13 cellular contexts compared by ENCODE assay signal in genomic region chr13:52646967-52647366, GRCh38. TPM values are rescaled to one million over a fixed set of nuclear protein-coding genes. Genes with fewer than 3 reads are reported as not detected.
DNase-seq lines count a peak whose midpoint lies in the region; ATAC-seq and TF ChIP-seq lines count a peak whose summit lies in the region.
"Had no signal": no experiment of that assay in that cellular context is flagged by ENCODE, and none has a peak within 500 bp of the region (broad histone marks: within the 10 kb centered on the region; RNA-seq: fewer than 3 reads in every experiment).

No MANE protein-coding gene starts in this region.

- peaks cover 8% of the 10 kb centered on the region for H3K4me1 ChIP-seq in RWPE2 (ENCODE audit: insufficient read depth, poor library complexity, severe bottlenecking)

- H3K4me3 ChIP-seq in RWPE2 (ENCODE audit: severe bottlenecking) = no peak overlapping the region
- H3K4me3 ChIP-seq: GM23248 had no signal

- peaks cover 6 to 13% of the 10 kb centered on the region in 2 donors for H3K4me1 Mint-ChIP-seq in effector memory CD8-positive, alpha-beta T cell (ENCODE audit: low read depth in 2 of 2)
- H3K4me1 Mint-ChIP-seq in memory B cell = peaks cover 7% of the 10 kb centered on the region
- H3K4me1 Mint-ChIP-seq in Calu3 (ENCODE audit: low read depth, unreplicated experiment) = peaks cover 8% of the 10 kb centered on the region

- H3K27ac ChIP-seq in RWPE2 (ENCODE audit: poor library complexity, severe bottlenecking) = peak overlapping the region; percentile 31
- H3K27ac ChIP-seq: GM23248 had no signal

- peaks cover 2% of the 10 kb centered on the region for H3K36me3 Mint-ChIP-seq in effector memory CD8-positive, alpha-beta T cell (ENCODE audit: insufficient read depth)
- peaks cover 11% of the 10 kb centered on the region for H3K36me3 Mint-ChIP-seq in memory B cell
- peaks cover 4% of the 10 kb centered on the region for H3K36me3 Mint-ChIP-seq in Calu3 (ENCODE audit: insufficient read depth, unreplicated experiment)

- H3K27ac Mint-ChIP-seq in effector memory CD8-positive, alpha-beta T cell = peak overlapping the region; percentile 13 to 33
- H3K27ac Mint-ChIP-seq in memory B cell (peak overlapping the region; percentile 17), Calu3 (ENCODE audit: unreplicated experiment) (no peak overlapping the region)

- CTCF ChIA-PET in Calu3 (lab: Charles Lee) = interaction anchor here (0.7 kb wide), 1 partner anchor 144 kb away, joined by 5 read pairs; no protein-coding TSS in a partner anchor

- ATAC-seq in RWPE2 (ENCODE audit: low read depth) (no peak), memory B cell (ENCODE audit: low read depth) (no peak)
- ATAC-seq in effector memory CD8-positive, alpha-beta T cell (replicated peaks) = no peak

- no peaks in the 10 kb centered on the region for H3K9me3 ChIP-seq in RWPE2 (ENCODE audit: severe bottlenecking)

- H3K36me3 ChIP-seq in RWPE2 (ENCODE audit: low read depth) = peaks cover 19% of the 10 kb centered on the region

- peaks cover 0 to 2% of the 10 kb centered on the region in 2 donors for H3K9me3 Mint-ChIP-seq in effector memory CD8-positive, alpha-beta T cell
- H3K9me3 Mint-ChIP-seq in memory B cell (no peaks in the 10 kb centered on the region), Calu3 (ENCODE audit: low read depth, unreplicated experiment) (no peaks in the 10 kb centered on the region)

- DNase-seq in RWPE2 (ENCODE audit: low spot score) (no peak), memory B cell (ENCODE audit: low spot score in 2 of 2) (no peak), Calu3 (no peak), HK-2 (ENCODE audit: unreplicated experiment) (no peak)
- no peak for DNase-seq in effector memory CD8-positive, alpha-beta T cell
- DNase-seq in activated CD4-positive, CD25-positive, alpha-beta regulatory T cell treated with anti-CD3 and anti-CD28 coated beads, Interleukin-2, amount 50 U/mL, for 72 hours = no peak
- DNase-seq: C1 segment of cervical spinal cord; CD4-positive, alpha-beta memory T cell; DMS153; DND-41; GM23248; H7; HCEC 1CT had no signal

- no TSS peak for BruUV-seq in Calu3 (replicated peaks; lab: Mats Ljungman, UMichigan)

- H3K27me3 Mint-ChIP-seq in effector memory CD8-positive, alpha-beta T cell = no peaks in the 10 kb centered on the region
- H3K27me3 Mint-ChIP-seq in memory B cell = no peaks in the 10 kb centered on the region
- no peaks in the 10 kb centered on the region for H3K27me3 Mint-ChIP-seq in Calu3 (ENCODE audit: unreplicated experiment)
- H3K27me3 Mint-ChIP-seq: CD4-positive, alpha-beta memory T cell had no signal

- no peak for TF ChIP-seq CTCF in RWPE2 (IDR thresholded peaks at IDR 0.05; ENCODE audit: poor library complexity, severe bottlenecking)
- no peak for TF ChIP-seq CTCF in Calu3 (IDR thresholded peaks at IDR 0.05; ENCODE audit: unreplicated experiment)

- no peaks in the 10 kb centered on the region for H3K27me3 ChIP-seq in RWPE2 (ENCODE audit: insufficient read depth, poor library complexity, severe bottlenecking)

- intact Hi-C loops in Calu3 (cut with micrococcal nuclease; ENCODE audit: unreplicated experiment) = no loop called here

- H3K4me3 Mint-ChIP-seq in effector memory CD8-positive, alpha-beta T cell = no peak overlapping the region
- H3K4me3 Mint-ChIP-seq in memory B cell (no peak overlapping the region), Calu3 (ENCODE audit: low read depth, unreplicated experiment) (no peak overlapping the region)
- H3K4me3 Mint-ChIP-seq: CD4-positive, alpha-beta memory T cell had no signal

RNA-seq across cellular contexts. Expression of gene HNRNPA1L2, which starts 4.7 kb away (rescaled TPM):
- 6.8 and 8.6 TPM in 2 replicates for total RNA-seq in Calu3 (2022)

RNA-seq across cellular contexts. Expression of gene SUGT1, which starts 5.7 kb away (rescaled TPM):
- 48.0 and 58.4 TPM in 2 replicates for total RNA-seq in Calu3 (2022)
